19 cellular contexts compared by ENCODE assay signal in the genomic region with DNA sequence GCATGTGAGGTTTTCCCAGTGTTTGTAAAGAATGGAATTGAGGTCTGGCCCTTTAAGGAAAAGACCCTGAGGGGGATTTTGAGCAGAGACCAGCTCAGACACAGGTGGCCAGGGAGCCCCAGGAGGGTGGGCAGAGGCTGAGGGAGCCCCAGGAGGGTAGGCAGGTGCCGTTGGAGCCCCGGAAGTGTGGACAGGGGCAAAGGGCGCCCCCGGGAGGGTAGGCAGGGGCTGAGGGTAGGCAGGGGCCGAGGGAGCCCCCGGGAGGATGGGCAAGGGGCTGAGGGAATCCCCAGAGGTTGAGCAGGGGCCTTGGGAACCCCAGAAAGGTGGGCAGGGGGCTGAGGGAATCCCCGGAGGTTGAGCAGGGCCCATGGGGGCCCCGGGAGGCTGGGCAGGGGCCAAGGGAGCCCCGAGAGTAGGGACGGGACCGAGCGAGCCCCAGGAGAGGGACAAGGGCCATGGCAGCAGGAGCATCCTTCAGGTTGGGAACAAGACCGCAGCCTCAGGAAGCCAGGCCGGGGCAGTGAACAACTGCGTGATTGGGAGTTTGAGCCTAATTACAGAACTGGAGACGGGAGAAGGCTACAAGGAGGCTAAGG.
DNase-seq lines count a peak whose midpoint lies in the region; ATAC-seq and TF ChIP-seq lines count a peak whose summit lies in the region.
"Had no signal": no experiment of that assay in that cellular context is flagged by ENCODE, and none has a peak within 500 bp of the region (broad histone marks: within the 10 kb centered on the region; RNA-seq: fewer than 3 reads in every experiment).

No MANE protein-coding gene starts in this region.

- WGBS in endodermal cell (ENCODE audit: insufficient coverage in 1 of 2, insufficient read length in 1 of 2), 2 experiments, result 89 to 92% methylated on average over 12 to 16 of the region's 16 CpGs

- no peak overlapping the region for H3K4me3 ChIP-seq in endodermal cell (ENCODE audit: low read length)
- H3K4me3 ChIP-seq in upper lobe of right lung, result no peak overlapping the region

- no peaks in the 10 kb centered on the region for H3K27me3 Mint-ChIP-seq in activated naive CD8-positive, alpha-beta T cell treated with anti-CD3 and anti-CD28 coated beads, Interleukin-2, amount 10 ng/mL, durations not matched to agents 7 days and 5 days
- no peaks in the 10 kb centered on the region for H3K27me3 Mint-ChIP-seq in activated naive CD8-positive, alpha-beta T cell treated with anti-CD3 and anti-CD28 coated beads, Interleukin-2, amount 50 U/mL, for 24 hours
- H3K27me3 Mint-ChIP-seq in endodermal cell (ENCODE audit: insufficient read depth), result peaks cover 2% of the 10 kb centered on the region
- peaks cover 21% of the 10 kb centered on the region for H3K27me3 Mint-ChIP-seq in mesothelial cell of epicardium (ENCODE audit: low read depth)

- no peaks in the 10 kb centered on the region for H3K9me3 Mint-ChIP-seq in activated naive CD8-positive, alpha-beta T cell treated with anti-CD3 and anti-CD28 coated beads, Interleukin-2, amount 10 ng/mL, durations not matched to agents 7 days and 5 days
- H3K9me3 Mint-ChIP-seq in activated naive CD8-positive, alpha-beta T cell treated with anti-CD3 and anti-CD28 coated beads, Interleukin-2, amount 50 U/mL, for 24 hours, result no peaks in the 10 kb centered on the region
- H3K9me3 Mint-ChIP-seq in endodermal cell, result no peaks in the 10 kb centered on the region
- no peaks in the 10 kb centered on the region for H3K9me3 Mint-ChIP-seq in mesothelial cell of epicardium

- intact Hi-C loops in upper lobe of right lung (cut with DNase I), result no loop called here

- H3K27me3 ChIP-seq in endodermal cell (ENCODE audit: control insufficient read depth, insufficient read depth, low read length, poor library complexity, severe bottlenecking) (no peaks in the 10 kb centered on the region), upper lobe of right lung (no peaks in the 10 kb centered on the region)

- H3K36me3 Mint-ChIP-seq in activated naive CD8-positive, alpha-beta T cell treated with anti-CD3 and anti-CD28 coated beads, Interleukin-2, amount 10 ng/mL, durations not matched to agents 7 days and 5 days, result no peaks in the 10 kb centered on the region
- H3K36me3 Mint-ChIP-seq in activated naive CD8-positive, alpha-beta T cell treated with anti-CD3 and anti-CD28 coated beads, Interleukin-2, amount 50 U/mL, for 24 hours (ENCODE audit: low read depth), result no peaks in the 10 kb centered on the region
- H3K36me3 Mint-ChIP-seq in endodermal cell (ENCODE audit: low read depth) (no peaks in the 10 kb centered on the region), mesothelial cell of epicardium (no peaks in the 10 kb centered on the region)

- ATAC-seq in activated naive CD8-positive, alpha-beta T cell treated with anti-CD3 and anti-CD28 coated beads, Interleukin-2, amount 10 ng/mL, durations not matched to agents 7 days and 5 days (ENCODE audit: low read depth), result no peak
- no peak for ATAC-seq in activated naive CD8-positive, alpha-beta T cell treated with anti-CD3 and anti-CD28 coated beads, Interleukin-2, amount 50 U/mL, for 24 hours
- ATAC-seq in upper lobe of right lung, result no peak
- ATAC-seq: HepG2 had no signal

- H3K36me3 ChIP-seq in endodermal cell (ENCODE audit: control insufficient read depth, insufficient read depth, low read length), result no peaks in the 10 kb centered on the region
- H3K36me3 ChIP-seq in upper lobe of right lung, result no peaks in the 10 kb centered on the region

- H3K27ac Mint-ChIP-seq in activated naive CD8-positive, alpha-beta T cell treated with anti-CD3 and anti-CD28 coated beads, Interleukin-2, amount 10 ng/mL, durations not matched to agents 7 days and 5 days, result no peak overlapping the region
- no peak overlapping the region for H3K27ac Mint-ChIP-seq in activated naive CD8-positive, alpha-beta T cell treated with anti-CD3 and anti-CD28 coated beads, Interleukin-2, amount 50 U/mL, for 24 hours
- H3K27ac Mint-ChIP-seq in endodermal cell (peak overlapping the region; percentile 96), mesothelial cell of epicardium (peak overlapping the region; percentile 84)

- DNase-seq in activated naive CD8-positive, alpha-beta T cell treated with anti-CD3 and anti-CD28 coated beads, Interleukin-2, amount 10 ng/mL, durations not matched to agents 7 days and 5 days, result peak; percentile 13
- DNase-seq in activated naive CD8-positive, alpha-beta T cell treated with anti-CD3 and anti-CD28 coated beads, Interleukin-2, amount 50 U/mL, for 24 hours, result no peak
- DNase-seq in endodermal cell (peak; percentile 52), mesothelial cell of epicardium (ENCODE audit: low spot score in 2 of 2, unreplicated experiment in 2 of 2) (no peak), upper lobe of right lung (peak; percentile 42), NCI-H2196 treated with DMSO at 0.1 percent for 48 hours (lab: John Stamatoyannopoulos, UW; ENCODE audit: unreplicated experiment) (no peak), NCI-H2107 (lab: John Stamatoyannopoulos, UW) (no peak), NOMO-1 treated with DMSO at 0.1 percent for 48 hours (lab: John Stamatoyannopoulos, UW; ENCODE audit: unreplicated experiment) (no peak)
- DNase-seq: C1 segment of cervical spinal cord, DMS 273 treated with DMSO at 0.1 percent for 48 hours, HCEC 1CT, MM.1S, NCI-H1930, NCI-H2171 treated with DMSO at 0.1 percent for 48 hours, NCI-H510A, RPMI8226 had no signal

- H3K27ac ChIP-seq in endodermal cell (ENCODE audit: low read depth, low read length) (no peak overlapping the region), upper lobe of right lung (no peak overlapping the region)
- H3K27ac ChIP-seq: HL-60, KMS-11 had no signal

- H3K9me3 ChIP-seq in endodermal cell (ENCODE audit: control insufficient read depth, low read length) (no peaks in the 10 kb centered on the region), upper lobe of right lung (no peaks in the 10 kb centered on the region)

- POLR2A ChIA-PET in activated naive CD8-positive, alpha-beta T cell treated with anti-CD3 and anti-CD28 coated beads, Interleukin-2, amount 10 ng/mL, durations not matched to agents 7 days and 5 days (lab: Charles Lee), result no interaction called here

- H3K4me3 Mint-ChIP-seq in activated naive CD8-positive, alpha-beta T cell treated with anti-CD3 and anti-CD28 coated beads, Interleukin-2, amount 10 ng/mL, durations not matched to agents 7 days and 5 days, result no peak overlapping the region
- no peak overlapping the region for H3K4me3 Mint-ChIP-seq in activated naive CD8-positive, alpha-beta T cell treated with anti-CD3 and anti-CD28 coated beads, Interleukin-2, amount 50 U/mL, for 24 hours
- H3K4me3 Mint-ChIP-seq in endodermal cell, result no peak overlapping the region
- no peak overlapping the region for H3K4me3 Mint-ChIP-seq in mesothelial cell of epicardium

- no peak overlapping the region for H3K9ac ChIP-seq in endodermal cell (ENCODE audit: extremely low read depth, low read length, poor library complexity, severe bottlenecking)
- H3K9ac ChIP-seq: KMS-11 had no signal

- no peak for TF ChIP-seq CTCF in endodermal cell (conservative IDR thresholded peaks at IDR 0.05)
- no peak for TF ChIP-seq CTCF in mesothelial cell of epicardium (IDR thresholded peaks at IDR 0.05; ENCODE audit: unreplicated experiment)
- TF ChIP-seq CTCF in upper lobe of right lung (IDR thresholded peaks at IDR 0.05), result no peak

- H3K4me1 Mint-ChIP-seq in activated naive CD8-positive, alpha-beta T cell treated with anti-CD3 and anti-CD28 coated beads, Interleukin-2, amount 10 ng/mL, durations not matched to agents 7 days and 5 days, result no peaks in the 10 kb centered on the region
- H3K4me1 Mint-ChIP-seq in activated naive CD8-positive, alpha-beta T cell treated with anti-CD3 and anti-CD28 coated beads, Interleukin-2, amount 50 U/mL, for 24 hours, result no peaks in the 10 kb centered on the region
- peaks cover 37% of the 10 kb centered on the region for H3K4me1 Mint-ChIP-seq in endodermal cell
- peaks cover 17% of the 10 kb centered on the region for H3K4me1 Mint-ChIP-seq in mesothelial cell of epicardium

- H3K4me1 ChIP-seq in endodermal cell (ENCODE audit: control insufficient read depth, insufficient read depth, low read length), result peaks cover 7% of the 10 kb centered on the region
- no peaks in the 10 kb centered on the region for H3K4me1 ChIP-seq in upper lobe of right lung

Comparison
In these comparisons a context has a peak if more than half of its experiments do, and no peak if none do; other contexts are left out.
1. DNase-seq: peak in activated naive CD8-positive, alpha-beta T cell treated with anti-CD3 and anti-CD28 coated beads, Interleukin-2, amount 10 ng/mL, durations not matched to agents 7 days and 5 days (single experiment), endodermal cell (single experiment) and upper lobe of right lung (single experiment); none in activated naive CD8-positive, alpha-beta T cell treated with anti-CD3 and anti-CD28 coated beads, Interleukin-2, amount 50 U/mL, for 24 hours (single experiment), mesothelial cell of epicardium (0 of 2), NCI-H2196 treated with DMSO at 0.1 percent for 48 hours (single experiment), NCI-H2107 (single experiment) and NOMO-1 treated with DMSO at 0.1 percent for 48 hours (single experiment).
2. H3K27ac Mint-ChIP-seq: peak in endodermal cell (single experiment) and mesothelial cell of epicardium (single experiment); none in activated naive CD8-positive, alpha-beta T cell treated with anti-CD3 and anti-CD28 coated beads, Interleukin-2, amount 10 ng/mL, durations not matched to agents 7 days and 5 days (single experiment) and activated naive CD8-positive, alpha-beta T cell treated with anti-CD3 and anti-CD28 coated beads, Interleukin-2, amount 50 U/mL, for 24 hours (single experiment).